In the genomic region with DNA sequence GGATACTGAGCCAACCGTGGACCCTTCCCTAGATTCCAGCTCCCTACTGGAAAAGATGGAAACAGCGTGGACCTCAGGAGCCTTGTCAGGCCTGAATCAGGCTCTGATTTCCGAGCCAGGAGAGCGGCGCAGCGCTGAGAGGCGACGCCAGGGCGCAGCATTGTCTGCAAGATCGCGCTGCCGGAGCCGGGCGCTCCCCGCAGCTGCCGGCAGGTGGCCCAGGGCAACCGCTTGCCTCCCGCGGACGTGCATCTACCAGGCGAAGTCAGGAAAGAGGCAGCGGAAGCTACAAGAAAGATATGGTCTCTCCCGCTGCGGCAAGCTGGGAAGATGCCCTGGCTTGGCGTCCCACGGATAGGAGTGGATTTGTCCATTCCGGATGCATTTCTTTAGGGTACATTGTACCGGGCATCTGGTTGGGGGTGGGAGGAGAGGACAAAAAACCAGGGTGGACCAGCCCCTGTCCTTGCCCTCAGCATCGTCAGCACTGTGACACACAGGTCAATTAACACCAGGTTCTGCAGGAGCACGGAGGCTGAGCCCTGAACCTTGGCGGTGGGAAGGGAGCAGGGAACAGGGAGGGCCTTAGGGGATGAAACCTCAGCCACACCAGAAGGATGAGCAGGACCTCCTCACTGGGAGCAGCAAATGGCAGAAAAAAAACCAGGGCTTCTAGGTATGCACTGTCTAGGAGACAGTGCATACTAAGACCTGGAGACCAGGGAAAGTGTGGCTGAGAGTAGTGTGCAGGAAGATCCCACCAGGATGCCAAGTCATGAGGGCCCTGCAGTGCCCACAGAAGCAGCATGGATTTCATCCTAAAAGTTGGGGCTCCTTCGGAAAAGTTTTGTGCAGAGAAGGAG, we compare ENCODE assay signal across 9 cellular contexts. TPM values are rescaled to one million over a fixed set of nuclear protein-coding genes. Genes with fewer than 3 reads are reported as not detected.
DNase-seq lines count a peak whose midpoint lies in the region; ATAC-seq, FAIRE-seq and TF ChIP-seq lines count a peak whose summit lies in the region.
"Had no signal": no experiment of that assay in that cellular context is flagged by ENCODE, and none has a peak within 500 bp of the region (broad histone marks: within the 10 kb centered on the region; RNA-seq: fewer than 3 reads in every experiment).

No MANE protein-coding gene starts in this region.

- DNase-seq in BE2C: peak; percentile 92
- peak; percentile 70 for DNase-seq in GM19239 (ENCODE audit: insufficient read length, low spot score)
- DNase-seq in NCI-H510A (lab: John Stamatoyannopoulos, UW): peak; percentile 46
- peak; percentile 94 for DNase-seq in activated CD4-positive, alpha-beta T cell treated with anti-CD3 and anti-CD28 coated beads for 36 hours
- DNase-seq in cerebellum (ENCODE audit: low spot score): peak; percentile 85
- DNase-seq in left kidney (ENCODE audit: low read depth, low spot score): peak; percentile 91
- DNase-seq in stimulated activated CD4-positive, alpha-beta T cell treated with anti-CD3 and anti-CD28 coated beads, Interleukin-4, amount 100 ng/mL, for 1 hour: peak; percentile 86

- peak; percentile 75 for FAIRE-seq in GM19239 (lab: Jason Lieb, UNC)

- H3K4me3 Mint-ChIP-seq in activated CD4-positive, alpha-beta T cell treated with anti-CD3 and anti-CD28 coated beads for 36 hours: peak overlapping the region; percentile 60
- H3K4me3 Mint-ChIP-seq: IgD-negative memory B cell had no signal

- peaks cover 21% of the 10 kb centered on the region for H3K36me3 Mint-ChIP-seq in activated CD4-positive, alpha-beta T cell treated with anti-CD3 and anti-CD28 coated beads for 36 hours (ENCODE audit: low read depth)

- peak overlapping the region; percentile 46 for H3K4me3 ChIP-seq in BE2C (ENCODE audit: low read depth, low read length)

- no peaks in the 10 kb centered on the region for H3K36me3 ChIP-seq in BE2C

- POLR2A ChIA-PET in activated CD4-positive, alpha-beta T cell treated with anti-CD3 and anti-CD28 coated beads for 36 hours (lab: Charles Lee): interaction anchor here (1.0 kb wide), 1 partner anchor 118 kb away, joined by 4 read pairs; no protein-coding TSS in a partner anchor

- CTCF ChIA-PET in activated CD4-positive, alpha-beta T cell treated with anti-CD3 and anti-CD28 coated beads for 36 hours (lab: Charles Lee): interaction anchor here (0.5 to 7.9 kb wide), 51 partner anchors 8 to 1890 kb away, joined by 3 to 100 read pairs (median 5); a partner anchor contains a TSS

- no peaks in the 10 kb centered on the region for H3K4me1 ChIP-seq in BE2C

- H3K27me3 Mint-ChIP-seq in activated CD4-positive, alpha-beta T cell treated with anti-CD3 and anti-CD28 coated beads for 36 hours: no peaks in the 10 kb centered on the region

- no peaks in the 10 kb centered on the region for H3K9me3 Mint-ChIP-seq in activated CD4-positive, alpha-beta T cell treated with anti-CD3 and anti-CD28 coated beads for 36 hours (ENCODE audit: low read depth)

- no peaks in the 10 kb centered on the region for H3K27me3 ChIP-seq in BE2C

- intact Hi-C loops in activated CD4-positive, alpha-beta T cell treated with anti-CD3 and anti-CD28 coated beads for 36 hours (cut with DNase I, micrococcal nuclease): loop anchor here (1.0 to 10.0 kb wide), 7 partner anchors 33 to 340 kb away; a partner anchor contains a TSS

- H3K4me1 Mint-ChIP-seq in activated CD4-positive, alpha-beta T cell treated with anti-CD3 and anti-CD28 coated beads for 36 hours: peaks cover 46% of the 10 kb centered on the region

- H3K27ac Mint-ChIP-seq in activated CD4-positive, alpha-beta T cell treated with anti-CD3 and anti-CD28 coated beads for 36 hours: peak overlapping the region; percentile 83
- H3K27ac Mint-ChIP-seq: IgD-negative memory B cell had no signal

- H3K9me3 ChIP-seq in BE2C: no peaks in the 10 kb centered on the region

- ATAC-seq in HG03354 (IDR thresholded peaks at IDR 0.05; ENCODE audit: poor library complexity, severe bottlenecking, unreplicated experiment): peak; percentile 99
- ATAC-seq in activated CD4-positive, alpha-beta T cell treated with anti-CD3 and anti-CD28 coated beads for 36 hours: peak; percentile 95

- TF ChIP-seq CTCF in BE2C (IDR thresholded peaks at IDR 0.05; ENCODE audit: low read depth, low read length): peak; percentile 100

RNA-seq across cellular contexts. Expression of a gene that starts 55.9 kb away (rescaled TPM):
- 73.4 TPM for polyA plus RNA-seq in BE2C (2012; ENCODE audit: insufficient read depth, insufficient read length, low read depth)
- total RNA-seq in activated CD4-positive, alpha-beta T cell treated with anti-CD3 and anti-CD28 coated beads for 36 hours: 100 to 1,000 TPM; 322 to 433 TPM
- total RNA-seq in cerebellum: 68.9 TPM

Comparison
In these comparisons a context has a peak if more than half of its experiments do, and no peak if none do; other contexts are left out.
1. Peak in every context shown above with its lines: DNase-seq, ATAC-seq and H3K4me3 ChIP-seq.